Comparison of ENCODE assay signal across 1 cellular context in genomic region chr20:17507032-17507431, GRCh38.
A peak's percentile ranks its signal among the peaks of the same experiment; 100 is the strongest.
TF ChIP-seq lines count a peak whose summit lies in the region.

No MANE protein-coding gene starts in this region.

TF ChIP-seq in K562, 482 proteins besides CTCF, POLR2A, EP300 and RAD21 (continued from another document and continues in another):
- TF ChIP-seq AFF4 (CRISPR knock-in tag; IDR thresholded peaks at IDR 0.05) (no peak), ZMIZ1 (IDR thresholded peaks at IDR 0.05; ENCODE audit: low read depth in 2 of 2, low read length in 2 of 2) (0 out of 4 replicates have a peak, but pooled peaks of 1 of the 2 experiments have one; percentile 42), TCF3 (CRISPR knock-in tag; IDR thresholded peaks at IDR 0.05) (peak; percentile 91), ARID1B (IDR thresholded peaks at IDR 0.05) (peak; percentile 86), SRSF7 (optimal IDR thresholded peaks at IDR 0.05; ENCODE audit: low read depth, low read length) (no peak), TRIM24 (IDR thresholded peaks at IDR 0.05) (peak in 1 of 2 experiments; percentile 45; a peak in 1 of 4 replicates), ZFX (CRISPR knock-in tag; IDR thresholded peaks at IDR 0.05) (no peak), RBFOX2 (IDR thresholded peaks at IDR 0.05; ENCODE audit: low read depth, low read length) (no peak), CXXC5 (CRISPR knock-in tag; IDR thresholded peaks at IDR 0.05) (no peak), UBTF (IDR thresholded peaks at IDR 0.05; ENCODE audit: borderline replicate concordance in 1 of 2, low read depth in 2 of 2, low read length in 2 of 2) (no peak), RCOR1 (IDR thresholded peaks at IDR 0.05; ENCODE audit: borderline replicate concordance in 1 of 2, low read depth in 2 of 2, low read length in 2 of 2) (peak in 1 of 2 experiments; percentile 93; a peak in 2 of 4 replicates), ZNF445 (CRISPR knock-in tag; IDR thresholded peaks at IDR 0.05; ENCODE audit: low read depth) (no peak), E2F5 (CRISPR knock-in tag; IDR thresholded peaks at IDR 0.05) (no peak), MEIS2 (IDR thresholded peaks at IDR 0.05; ENCODE audit: partially characterized antibody) (no peak), ZKSCAN1 (IDR thresholded peaks at IDR 0.05; ENCODE audit: low read depth, low read length) (no peak), PYGO2 (tag; IDR thresholded peaks at IDR 0.05) (no peak), HDAC3 (IDR thresholded peaks at IDR 0.05; ENCODE audit: borderline replicate concordance, partially characterized antibody) (peak; percentile 23), ARID4B (CRISPR knock-in tag; IDR thresholded peaks at IDR 0.05) (no peak), NCOA4 (IDR thresholded peaks at IDR 0.05; ENCODE audit: partially characterized antibody) (no peak), NCOR1 (IDR thresholded peaks at IDR 0.05) (peak; percentile 75), GATAD2A (IDR thresholded peaks at IDR 0.05) (no peak), RREB1 (CRISPR knock-in tag; IDR thresholded peaks at IDR 0.05) (peak; percentile 96), PURB (CRISPR knock-in tag; IDR thresholded peaks at IDR 0.05; ENCODE audit: low read depth) (no peak), TSHZ1 (CRISPR knock-in tag; IDR thresholded peaks at IDR 0.05) (no peak)
